ENCODE assay signal across 22 cellular contexts in the genomic region with DNA sequence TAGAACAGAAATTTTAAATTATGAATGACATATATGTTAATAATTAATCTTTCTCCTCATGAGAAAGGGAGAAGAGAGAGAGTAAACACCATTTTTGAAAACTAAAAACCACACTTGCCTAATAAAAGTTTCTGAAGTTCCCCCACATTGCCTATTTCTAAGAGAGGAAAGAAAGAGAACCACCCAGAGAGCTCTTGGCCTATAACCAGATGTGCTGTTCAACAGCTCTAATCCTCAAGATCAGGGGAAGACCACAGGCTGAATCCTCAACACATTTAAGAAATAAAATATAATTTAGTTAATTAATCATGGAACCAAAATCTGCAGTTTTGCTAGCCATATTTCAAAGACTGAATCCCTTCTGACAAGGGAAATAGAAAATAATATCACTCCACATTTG. TPM values are rescaled to one million over a fixed set of nuclear protein-coding genes. Genes with fewer than 3 reads are reported as not detected.
DNase-seq lines count a peak whose midpoint lies in the region; ATAC-seq and TF ChIP-seq lines count a peak whose summit lies in the region.
"Had no signal": no experiment of that assay in that cellular context is flagged by ENCODE, and none has a peak within 500 bp of the region (broad histone marks: within the 10 kb centered on the region; RNA-seq: fewer than 3 reads in every experiment).

No MANE protein-coding gene starts in this region.

- H3K4me1 Mint-ChIP-seq in activated T-cell treated with anti-CD3 and anti-CD28 coated beads, Interleukin-2, amount 50 U/mL, for 72 hours (ENCODE audit: low read depth), result peaks cover 7% of the 10 kb centered on the region
- H3K4me1 Mint-ChIP-seq: B cell had no signal

- H3K9me3 Mint-ChIP-seq in activated T-cell treated with anti-CD3 and anti-CD28 coated beads, Interleukin-2, amount 50 U/mL, for 72 hours, result no peaks in the 10 kb centered on the region
- H3K9me3 Mint-ChIP-seq: CD4-positive, alpha-beta T cell had no signal

- no peak overlapping the region for H3K27ac Mint-ChIP-seq in activated T-cell treated with anti-CD3 and anti-CD28 coated beads, Interleukin-2, amount 50 U/mL, for 72 hours
- H3K27ac Mint-ChIP-seq: B cell; CD4-positive, alpha-beta T cell had no signal

- no peak overlapping the region for H3K4me3 Mint-ChIP-seq in activated T-cell treated with anti-CD3 and anti-CD28 coated beads, Interleukin-2, amount 50 U/mL, for 72 hours
- H3K4me3 Mint-ChIP-seq: B cell; CD4-positive, alpha-beta T cell had no signal

- peaks cover 83% of the 10 kb centered on the region for H3K4me1 ChIP-seq in osteoblast (ENCODE audit: insufficient read depth, low read length)
- H3K4me1 ChIP-seq in tibial artery, result peaks cover 0 to 96% (median 40%) of the 10 kb centered on the region in 4 donors

- H3K9me3 ChIP-seq in osteoblast (ENCODE audit: low read depth, low read length) (no peaks in the 10 kb centered on the region), tibial artery (no peaks in the 10 kb centered on the region)

- DNase-seq in EH (ENCODE audit: low read depth) (peak; percentile 52), brain microvascular endothelial cell (no peak), osteoblast (ENCODE audit: insufficient read length, low spot score, missing footprints) (no peak), tibial artery (no peak), G401 (ENCODE audit: low spot score) (no peak)
- no peak for DNase-seq in activated CD4-positive, alpha-beta T cell treated with anti-CD3 and anti-CD28 coated beads, Interleukin-2, amount 50 U/mL, for 48 hours
- no peak for DNase-seq in activated T-cell treated with anti-CD3 and anti-CD28 coated beads, Interleukin-2, amount 50 U/mL, for 72 hours
- DNase-seq: ACHN; CD4-positive, alpha-beta T cell; DMS79; GDM1; NCI-H1048; NCI-H1436 treated with DMSO at 0.1 percent for 48 hours; NCI-H2081; NCI-H510A treated with DMSO at 0.1 percent for 48 hours; NCI-H82 had no signal

- H3K4me3 ChIP-seq in brain microvascular endothelial cell (ENCODE audit: low read depth, low read length) (no peak overlapping the region), osteoblast (ENCODE audit: insufficient read depth, low read length) (no peak overlapping the region), tibial artery (no peak overlapping the region)
- H3K4me3 ChIP-seq: GM12878 had no signal

- H3K27ac ChIP-seq in brain microvascular endothelial cell, result peak overlapping the region; percentile 53
- H3K27ac ChIP-seq in osteoblast (ENCODE audit: low read depth, low read length), result peak overlapping the region; percentile 94
- peak overlapping the region; percentile 20 to 95 for H3K27ac ChIP-seq in tibial artery
- H3K27ac ChIP-seq: KMS-11 had no signal

- in situ Hi-C loops in brain microvascular endothelial cell (cut with HindIII; ENCODE audit: low pct_ligation_motif_present, low sequenced_read_pairs) (no loop called here), G401 (cut with HindIII; ENCODE audit: low sequenced_read_pairs) (no loop called here)

- H3K36me3 ChIP-seq in brain microvascular endothelial cell (replicated peaks), result no peaks in the 10 kb centered on the region
- peaks cover 14% of the 10 kb centered on the region for H3K36me3 ChIP-seq in osteoblast (ENCODE audit: insufficient read depth, low read length)
- no peaks in the 10 kb centered on the region for H3K36me3 ChIP-seq in tibial artery

- peaks cover 96% of the 10 kb centered on the region for H3K79me2 ChIP-seq in osteoblast (ENCODE audit: insufficient read depth, low read length)

- H4K20me1 ChIP-seq in osteoblast (ENCODE audit: insufficient read depth, low read length), result no peaks in the 10 kb centered on the region

- peak overlapping the region; percentile 14 for H3K4me2 ChIP-seq in osteoblast (ENCODE audit: insufficient read depth, low read length)
- H3K4me2 ChIP-seq: KMS-11 had no signal

- no peak overlapping the region for H2AFZ ChIP-seq in osteoblast (ENCODE audit: low read length)

- H3K36me3 Mint-ChIP-seq in activated T-cell treated with anti-CD3 and anti-CD28 coated beads, Interleukin-2, amount 50 U/mL, for 72 hours (ENCODE audit: insufficient read depth in 2 of 2), result no peaks in the 10 kb centered on the region

- no peak for ATAC-seq in activated T-cell treated with anti-CD3 and anti-CD28 coated beads, Interleukin-2, amount 50 U/mL, for 72 hours (replicated peaks in 1 of 2)
- ATAC-seq in HG03135 (IDR thresholded peaks at IDR 0.05; ENCODE audit: unreplicated experiment), result no peak
- ATAC-seq: GM12878, HepG2 had no signal

- H3K27me3 ChIP-seq in brain microvascular endothelial cell (replicated peaks) (no peaks in the 10 kb centered on the region), osteoblast (ENCODE audit: insufficient read depth, low read length) (no peaks in the 10 kb centered on the region), tibial artery (no peaks in the 10 kb centered on the region)

- peaks cover 38% of the 10 kb centered on the region for H3K27me3 Mint-ChIP-seq in activated T-cell treated with anti-CD3 and anti-CD28 coated beads, Interleukin-2, amount 50 U/mL, for 72 hours (ENCODE audit: low read depth)

- TF ChIP-seq CTCF in brain microvascular endothelial cell (IDR thresholded peaks at IDR 0.05; ENCODE audit: low read depth, low read length, missing control alignments), result no peak
- TF ChIP-seq CTCF in osteoblast (IDR thresholded peaks at IDR 0.05; ENCODE audit: extremely low read depth, low read depth, low read length), result no peak
- TF ChIP-seq CTCF in tibial artery (IDR thresholded peaks at IDR 0.05), result no peak

- intact Hi-C loops in tibial artery (cut with DNase I; ENCODE audit: low total_unique reads), result no loop called here

RNA-seq across cellular contexts. Expression of a gene that starts 11.9 kb away (rescaled TPM):
- total RNA-seq in osteoblast, result 307 and 427 TPM in 2 replicates
- 1.8 and 2.6 TPM in 2 replicates for total RNA-seq in G401 (2014; rRNA removed; shearing (Covaris generic))
- total RNA-seq in activated T-cell treated with anti-CD3 and anti-CD28 coated beads, Interleukin-2, amount 50 U/mL, for 72 hours, result not detected
- total RNA-seq: B cell; CD4-positive, alpha-beta T cell; H1; HepG2 had no signal

Comparison
In these comparisons a context has a peak if more than half of its experiments do, and no peak if none do; other contexts are left out.
1. RNA of a gene that starts 11.9 kb away (total RNA-seq): 307 to 427 TPM in osteoblast; 1.8 to 2.6 TPM in G401 and not detected in activated T-cell treated with anti-CD3 and anti-CD28 coated beads, Interleukin-2, amount 50 U/mL, for 72 hours; every median in the first group is over 10 times any median in the second.
2. Peak in every context shown above with its lines, with median percentiles within 50 percentile points of each other: H3K27ac ChIP-seq.